1 cellular context compared by ENCODE assay signal in the genomic region with DNA sequence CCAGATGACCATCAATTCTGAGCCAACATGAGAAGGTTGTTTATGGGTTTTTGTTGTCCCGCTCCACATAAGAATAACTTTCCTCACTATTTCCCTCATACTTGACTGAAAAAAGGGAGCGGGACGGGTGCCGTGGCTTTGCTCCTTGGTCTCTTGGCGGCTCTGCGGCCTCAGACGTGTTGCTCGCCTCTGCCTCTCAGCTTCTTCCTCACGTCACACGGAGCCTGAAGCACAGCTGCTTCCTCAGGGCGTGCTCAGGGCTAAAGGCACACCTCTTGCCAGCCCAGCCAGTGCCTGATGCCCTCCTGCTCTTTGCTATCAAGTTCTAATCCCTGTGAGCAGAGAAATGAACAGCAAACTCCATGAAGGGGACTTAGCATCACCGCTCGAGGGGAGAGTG.
TF ChIP-seq lines count a peak whose summit lies in the region.

No MANE protein-coding gene starts in this region.

TF ChIP-seq in K562, 482 proteins besides CTCF, POLR2A, EP300 and RAD21 (continued from another document):
- no peak for TF ChIP-seq CHD4 (IDR thresholded peaks at IDR 0.05; ENCODE audit: insufficient read depth, insufficient replicate concordance, low read depth, low read length, poor library complexity, severe bottlenecking)
- TF ChIP-seq ASH1L (IDR thresholded peaks at IDR 0.05; ENCODE audit: borderline replicate concordance, low read depth, partially characterized antibody): no peak
